ENCODE assay signal across 9 cellular contexts in the genomic region with DNA sequence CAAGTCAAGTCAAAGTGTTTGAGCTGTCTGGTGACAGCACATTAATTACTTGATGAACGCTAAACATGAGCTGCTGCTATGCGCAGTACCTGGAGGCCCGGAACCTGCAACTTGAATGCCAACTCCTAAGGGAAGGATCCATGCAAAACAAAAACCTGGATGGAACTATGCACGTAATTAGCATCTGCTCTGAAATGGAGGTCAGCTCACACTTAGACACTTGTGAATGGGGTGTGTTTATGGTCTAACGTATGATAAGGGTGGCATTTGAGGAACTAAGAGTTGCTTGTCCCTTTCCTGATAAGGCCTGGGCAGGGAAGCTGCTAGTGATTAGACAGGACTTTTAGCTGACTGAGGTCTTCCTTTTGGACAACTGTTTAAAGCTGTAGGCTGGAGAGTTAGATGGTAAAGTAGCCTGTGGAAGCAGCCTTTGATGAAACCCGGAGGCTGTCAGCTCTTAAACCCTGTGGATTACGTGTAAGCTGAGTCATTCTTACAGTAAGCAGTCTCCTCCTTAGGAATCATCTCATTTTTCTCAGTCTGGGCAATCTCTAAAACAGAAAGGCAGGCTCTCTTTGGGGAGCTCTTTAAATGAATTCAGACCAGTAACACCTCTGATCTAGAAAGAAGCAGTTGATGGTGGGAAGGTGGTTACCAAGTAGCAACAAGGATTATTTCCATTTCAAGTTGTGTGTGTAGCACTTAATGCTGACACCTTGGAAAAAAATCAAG. TPM values are rescaled to one million over a fixed set of nuclear protein-coding genes. Genes with fewer than 3 reads are reported as not detected.
A peak's percentile ranks its signal among the peaks of the same experiment; 100 is the strongest.
DNase-seq lines count a peak whose midpoint lies in the region; ATAC-seq and TF ChIP-seq lines count a peak whose summit lies in the region.
"Had no signal": no experiment of that assay in that cellular context is flagged by ENCODE, and none has a peak within 500 bp of the region (broad histone marks: within the 10 kb centered on the region; RNA-seq: fewer than 3 reads in every experiment).

No MANE protein-coding gene starts in this region.

- POLR2A ChIA-PET in Panc1 (lab: Charles Lee): no interaction called here

- no peaks in the 10 kb centered on the region for H3K9me3 ChIP-seq in Panc1 (ENCODE audit: control insufficient read depth, insufficient read depth, low read depth, low read length)
- H3K9me3 ChIP-seq in esophagus muscularis mucosa: no peaks in the 10 kb centered on the region
- H3K9me3 ChIP-seq in psoas muscle: no peaks in the 10 kb centered on the region

- in situ Hi-C loops in Panc1 (cut with HindIII; ENCODE audit: low pct_unique_long_range_greater_than_20kb, low sequenced_read_pairs): no loop called here

- ATAC-seq in Panc1 (peak; percentile 84), psoas muscle (peak; percentile 24 to 64 (median 56)), GM19452 (IDR thresholded peaks at IDR 0.05; ENCODE audit: unreplicated experiment) (no peak)

- H3K27ac ChIP-seq in Panc1 (ENCODE audit: low read length): peak overlapping the region; percentile 5
- H3K27ac ChIP-seq in esophagus muscularis mucosa (replicated peaks in 1 of 4): peak overlapping the region; percentile 6 to 78 (median 32)
- H3K27ac ChIP-seq in psoas muscle: peak overlapping the region; percentile 71

- intact Hi-C loops in Panc1 (cut with micrococcal nuclease; ENCODE audit: unreplicated experiment) (loop anchor here (5.0 kb wide), 1 partner anchor 140 kb away; no protein-coding TSS in a partner anchor), esophagus muscularis mucosa (cut with DNase I) (no loop called here), psoas muscle (cut with DNase I) (no loop called here), posterior cingulate gyrus (cut with DNase I) (no loop called here)

- DNase-seq in GM03348 (ENCODE audit: low spot score) (peak; percentile 56), Panc1 (ENCODE audit: low read depth, low spot score) (no peak), esophagus muscularis mucosa (ENCODE audit: extremely low spot score) (no peak), psoas muscle (no peak), osteocyte (ENCODE audit: extremely low spot score, unreplicated experiment) (no peak), posterior cingulate gyrus (no peak)
- no peak for DNase-seq in stimulated activated CD4-positive, alpha-beta T cell treated with anti-CD3 and anti-CD28 coated beads, Interleukin-4, amount 100 ng/mL, for 24 hours

- WGBS in esophagus muscularis mucosa: 44% methylated on average over 7 of the region's 7 CpGs
- WGBS in psoas muscle, 3 donors: 33 to 69% (median 63%) methylated on average over 7 of the region's 7 CpGs

- TF ChIP-seq CTCF in Panc1 (IDR thresholded peaks at IDR 0.05) (no peak), esophagus muscularis mucosa (IDR thresholded peaks at IDR 0.05) (no peak), psoas muscle (IDR thresholded peaks at IDR 0.05) (no peak), osteocyte (IDR thresholded peaks at IDR 0.05) (no peak)

- H3K4me1 Mint-ChIP-seq in osteocyte (ENCODE audit: unreplicated experiment): no peaks in the 10 kb centered on the region

- H3K4me3 Mint-ChIP-seq in osteocyte (ENCODE audit: unreplicated experiment): no peak overlapping the region

- CTCF ChIA-PET in Panc1 (lab: Charles Lee): no interaction called here

- no TSS peak for BruUV-seq in Panc1 (replicated peaks; lab: Mats Ljungman, UMichigan)

- TF ChIP-seq EP300 in esophagus muscularis mucosa (IDR thresholded peaks at IDR 0.05): no peak

- H3K9me3 Mint-ChIP-seq in osteocyte (ENCODE audit: unreplicated experiment): no peaks in the 10 kb centered on the region

- no peak overlapping the region for H3K27ac Mint-ChIP-seq in osteocyte (ENCODE audit: unreplicated experiment)

- H3K36me3 ChIP-seq in Panc1 (ENCODE audit: control insufficient read depth, insufficient read depth, low read length): no peaks in the 10 kb centered on the region
- H3K36me3 ChIP-seq in esophagus muscularis mucosa: no peaks in the 10 kb centered on the region
- H3K36me3 ChIP-seq in psoas muscle (ENCODE audit: insufficient read depth in 1 of 2, low read depth in 1 of 2): no peaks in the 10 kb centered on the region

- peak overlapping the region in 1 of 2 experiments; percentile 27; a peak in 2 of 4 replicates for H3K4me3 ChIP-seq in Panc1 (ENCODE audit: low read depth in 2 of 2, low read length in 2 of 2)
- no peak overlapping the region for H3K4me3 ChIP-seq in esophagus muscularis mucosa
- H3K4me3 ChIP-seq in psoas muscle: peak overlapping the region; percentile 28
- H3K4me3 ChIP-seq: skin epidermis had no signal

- no peaks in the 10 kb centered on the region for H3K36me3 Mint-ChIP-seq in osteocyte (ENCODE audit: unreplicated experiment)

- H3K27me3 ChIP-seq in Panc1 (ENCODE audit: control insufficient read depth, insufficient read depth, low read length) (no peaks in the 10 kb centered on the region), esophagus muscularis mucosa (no peaks in the 10 kb centered on the region), psoas muscle (ENCODE audit: insufficient read depth in 3 of 3, low read length in 2 of 3) (no peaks in the 10 kb centered on the region)

- peaks cover 48% of the 10 kb centered on the region for H3K27me3 Mint-ChIP-seq in osteocyte (ENCODE audit: unreplicated experiment)

- H3K4me1 ChIP-seq in Panc1 (ENCODE audit: control insufficient read depth, insufficient read depth, low read length) (peaks cover 46% of the 10 kb centered on the region), esophagus muscularis mucosa (peaks cover 22 to 57% (median 37%) of the 10 kb centered on the region in 4 donors), psoas muscle (peaks cover 56% of the 10 kb centered on the region)

- no peak for TF ChIP-seq POLR2A in esophagus muscularis mucosa (IDR thresholded peaks at IDR 0.05; ENCODE audit: low read depth)

RNA-seq across cellular contexts. Expression of a gene that starts 6.8 kb away (rescaled TPM):
- 8.9 TPM for total RNA-seq in Panc1 (2021; ENCODE audit: unreplicated experiment)
- polyA plus RNA-seq in Panc1 (2012; ENCODE audit: insufficient read length): 2.9 TPM
- total RNA-seq in esophagus muscularis mucosa: 1 to 10 TPM in 3 of 4 donors, under 1 TPM in 1; 0.92 to 6.8 (median 2.5) TPM
- total RNA-seq in psoas muscle: 10 to 100 TPM in 3 of 4 donors, 1 to 10 TPM in 1; 3.1 to 31.4 (median 15.9) TPM
- 1 to 10 TPM; 1.5 to 9.7 (median 2.7) TPM for polyA plus RNA-seq in psoas muscle
- 0.05 and 0.08 TPM in 2 replicates for total RNA-seq in osteocyte

Comparison
In these comparisons a context has a peak if more than half of its experiments do, and no peak if none do; other contexts are left out.
1. H3K27ac ChIP-seq: peak in every context shown above with its lines; median percentile 71 in psoas muscle; 32 in esophagus muscularis mucosa; 5 in Panc1.